In genomic region chrX:150196300-150196699, GRCh38 we compare ENCODE assay signal across 15 cellular contexts.
DNase-seq lines count a peak whose midpoint lies in the region; ATAC-seq and TF ChIP-seq lines count a peak whose summit lies in the region.
"Had no signal": no experiment of that assay in that cellular context is flagged by ENCODE, and none has a peak within 500 bp of the region (broad histone marks: within the 10 kb centered on the region; RNA-seq: fewer than 3 reads in every experiment).

No MANE protein-coding gene starts in this region.

- no peak for TF ChIP-seq POLR2A in spleen (IDR thresholded peaks at IDR 0.05)

- no peak overlapping the region for H3K4me3 Mint-ChIP-seq in WTC11
- H3K4me3 Mint-ChIP-seq: CD8-positive, alpha-beta memory T cell had no signal

- POLR2A ChIA-PET in WTC11 (lab: Charles Lee) = no interaction called here

- H3K9me3 Mint-ChIP-seq in WTC11 = no peaks in the 10 kb centered on the region

- H3K27ac ChIP-seq in right atrium auricular region (no peak overlapping the region), spleen (no peak overlapping the region)
- H3K27ac ChIP-seq: BLaER1 had no signal

- TF ChIP-seq CTCF in right atrium auricular region (IDR thresholded peaks at IDR 0.05) (no peak), WTC11 (IDR thresholded peaks at IDR 0.05) (no peak), spleen (IDR thresholded peaks at IDR 0.05 in 8 of 11, conservative IDR thresholded peaks at IDR 0.05 in 3 of 11) (no peak)

- peaks cover 3% of the 10 kb centered on the region; the same call in 1 of the 2 replicates for H3K4me1 Mint-ChIP-seq in WTC11
- H3K4me1 Mint-ChIP-seq: CD8-positive, alpha-beta memory T cell had no signal

- intact Hi-C loops in Right ventricle myocardium inferior (cut with DNase I) = no loop called here
- intact Hi-C loops in spleen (cut with DNase I; ENCODE audit: low total_unique reads) = no loop called here

- DNase-seq in right atrium auricular region (ENCODE audit: low spot score) (peak; percentile 34), Right ventricle myocardium inferior (ENCODE audit: missing footprints) (no peak), WTC11 (ENCODE audit: low spot score) (no peak), iPS-NIHi11 (ENCODE audit: low spot score) (peak; percentile 59), spleen (peak; percentile 20), NCI-H2171 (lab: John Stamatoyannopoulos, UW) (no peak), NCI-H2029 (lab: John Stamatoyannopoulos, UW) (no peak)
- no peak for DNase-seq in effector CD8-positive, alpha-beta T cell (lab: John Stamatoyannopoulos, UW)
- DNase-seq: 8988T; AML-193; Caco-2; CD8-positive, alpha-beta memory T cell; DND-41; GF-D8 had no signal

- 61 to 90% (median 83%) methylated on average over 2 to 3 of the region's 3 CpGs for WGBS in spleen, 5 donors

- no peak for ATAC-seq in Right ventricle myocardium inferior
- peak; percentile 89 for ATAC-seq in WTC11

- H3K9me3 ChIP-seq in right atrium auricular region (no peaks in the 10 kb centered on the region), spleen (no peaks in the 10 kb centered on the region)
- H3K9me3 ChIP-seq: BLaER1, Caco-2 had no signal

- H3K27me3 ChIP-seq in right atrium auricular region (no peaks in the 10 kb centered on the region), spleen (replicated peaks in 1 of 7) (no peaks in the 10 kb centered on the region)
- H3K27me3 ChIP-seq: BLaER1 had no signal

- H3K4me3 ChIP-seq in right atrium auricular region (no peak overlapping the region), spleen (no peak overlapping the region)
- H3K4me3 ChIP-seq: BLaER1 had no signal

- H3K36me3 ChIP-seq in right atrium auricular region = no peaks in the 10 kb centered on the region
- no peaks in the 10 kb centered on the region for H3K36me3 ChIP-seq in spleen
- H3K36me3 ChIP-seq: BLaER1 had no signal

- H3K27ac Mint-ChIP-seq in WTC11 = no peak overlapping the region
- H3K27ac Mint-ChIP-seq: CD8-positive, alpha-beta memory T cell had no signal

- H3K27me3 Mint-ChIP-seq in WTC11 (ENCODE audit: low read depth) = no peaks in the 10 kb centered on the region

- H3K36me3 Mint-ChIP-seq in WTC11 = no peaks in the 10 kb centered on the region
- H3K36me3 Mint-ChIP-seq: CD8-positive, alpha-beta memory T cell had no signal

- no peaks in the 10 kb centered on the region for H3K4me1 ChIP-seq in right atrium auricular region
- no peaks in the 10 kb centered on the region for H3K4me1 ChIP-seq in spleen
- H3K4me1 ChIP-seq: Caco-2 had no signal

- CTCF ChIA-PET in WTC11 (lab: Charles Lee) = interaction anchor here (1.1 kb wide), 1 partner anchor 165 kb away, joined by 3 read pairs; no protein-coding TSS in a partner anchor

TF ChIP-seq in WTC11, 78 proteins besides CTCF, POLR2A, EP300 and RAD21:
- TF ChIP-seq KAT7 (CRISPR knock-in tag; IDR thresholded peaks at IDR 0.05; ENCODE audit: borderline replicate concordance) (no peak), ZNF121 (CRISPR knock-in tag; IDR thresholded peaks at IDR 0.05) (no peak), ESRRA (CRISPR knock-in tag; IDR thresholded peaks at IDR 0.05; ENCODE audit: borderline replicate concordance) (no peak), GABPB1 (CRISPR knock-in tag; IDR thresholded peaks at IDR 0.05) (no peak), NR1H2 (CRISPR knock-in tag; IDR thresholded peaks at IDR 0.05) (no peak), ELF4 (CRISPR knock-in tag; IDR thresholded peaks at IDR 0.05; ENCODE audit: low read depth) (no peak), ZBTB21 (CRISPR knock-in tag; IDR thresholded peaks at IDR 0.05; ENCODE audit: borderline replicate concordance) (no peak), ZNF671 (CRISPR knock-in tag; IDR thresholded peaks at IDR 0.05) (no peak), TEAD1 (CRISPR knock-in tag; IDR thresholded peaks at IDR 0.05) (no peak), GTF2I (CRISPR knock-in tag; conservative IDR thresholded peaks at IDR 0.05) (no peak), CREM (CRISPR knock-in tag; IDR thresholded peaks at IDR 0.05) (no peak), SMAD4 (CRISPR knock-in tag; IDR thresholded peaks at IDR 0.05) (no peak)
- TF ChIP-seq, protein P1, sequence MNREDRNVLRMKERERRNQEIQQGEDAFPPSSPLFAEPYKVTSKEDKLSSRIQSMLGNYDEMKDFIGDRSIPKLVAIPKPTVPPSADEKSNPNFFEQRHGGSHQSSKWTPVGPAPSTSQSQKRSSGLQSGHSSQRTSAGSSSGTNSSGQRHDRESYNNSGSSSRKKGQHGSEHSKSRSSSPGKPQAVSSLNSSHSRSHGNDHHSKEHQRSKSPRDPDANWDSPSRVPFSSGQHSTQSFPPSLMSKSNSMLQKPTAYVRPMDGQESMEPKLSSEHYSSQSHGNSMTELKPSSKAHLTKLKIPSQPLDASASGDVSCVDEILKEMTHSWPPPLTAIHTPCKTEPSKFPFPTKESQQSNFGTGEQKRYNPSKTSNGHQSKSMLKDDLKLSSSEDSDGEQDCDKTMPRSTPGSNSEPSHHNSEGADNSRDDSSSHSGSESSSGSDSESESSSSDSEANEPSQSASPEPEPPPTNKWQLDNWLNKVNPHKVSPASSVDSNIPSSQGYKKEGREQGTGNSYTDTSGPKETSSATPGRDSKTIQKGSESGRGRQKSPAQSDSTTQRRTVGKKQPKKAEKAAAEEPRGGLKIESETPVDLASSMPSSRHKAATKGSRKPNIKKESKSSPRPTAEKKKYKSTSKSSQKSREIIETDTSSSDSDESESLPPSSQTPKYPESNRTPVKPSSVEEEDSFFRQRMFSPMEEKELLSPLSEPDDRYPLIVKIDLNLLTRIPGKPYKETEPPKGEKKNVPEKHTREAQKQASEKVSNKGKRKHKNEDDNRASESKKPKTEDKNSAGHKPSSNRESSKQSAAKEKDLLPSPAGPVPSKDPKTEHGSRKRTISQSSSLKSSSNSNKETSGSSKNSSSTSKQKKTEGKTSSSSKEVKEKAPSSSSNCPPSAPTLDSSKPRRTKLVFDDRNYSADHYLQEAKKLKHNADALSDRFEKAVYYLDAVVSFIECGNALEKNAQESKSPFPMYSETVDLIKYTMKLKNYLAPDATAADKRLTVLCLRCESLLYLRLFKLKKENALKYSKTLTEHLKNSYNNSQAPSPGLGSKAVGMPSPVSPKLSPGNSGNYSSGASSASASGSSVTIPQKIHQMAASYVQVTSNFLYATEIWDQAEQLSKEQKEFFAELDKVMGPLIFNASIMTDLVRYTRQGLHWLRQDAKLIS (CRISPR knock-in tag; IDR thresholded peaks at IDR 0.05; ENCODE audit: borderline replicate concordance) = no peak
- TF ChIP-seq, protein P2, sequence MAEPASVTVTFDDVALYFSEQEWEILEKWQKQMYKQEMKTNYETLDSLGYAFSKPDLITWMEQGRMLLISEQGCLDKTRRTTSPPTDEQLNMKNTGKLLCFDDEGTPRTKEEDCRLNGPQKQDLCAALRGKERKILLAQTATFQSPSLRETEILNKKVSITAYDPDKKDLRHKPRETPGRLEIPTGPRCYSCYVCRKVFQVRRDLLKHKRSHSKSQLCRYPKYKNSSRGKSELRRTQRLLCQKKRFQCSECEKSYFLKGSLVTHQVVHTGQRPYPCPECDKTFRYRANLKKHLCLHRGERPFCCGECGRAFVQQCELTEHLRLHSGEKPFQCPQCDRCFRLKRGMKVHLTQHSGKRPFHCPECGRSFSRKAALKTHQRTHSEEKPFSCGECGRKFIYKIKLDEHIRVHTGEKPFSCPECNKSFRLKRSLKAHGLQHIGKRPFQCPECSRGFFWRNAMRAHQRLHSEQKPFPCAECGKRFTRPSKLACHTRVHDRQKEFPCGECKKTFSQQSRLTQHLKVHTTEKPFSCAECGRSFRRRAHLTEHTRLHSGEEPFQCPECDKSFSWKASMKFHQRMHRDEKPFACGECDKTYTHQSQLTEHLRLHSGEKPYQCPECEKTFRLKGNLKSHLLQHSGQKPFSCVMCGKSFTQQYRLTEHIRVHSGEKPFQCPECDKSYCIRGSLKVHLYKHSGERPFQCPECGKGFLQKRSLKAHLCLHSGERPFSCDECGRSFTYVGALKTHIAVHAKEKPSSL (CRISPR knock-in tag; conservative IDR thresholded peaks at IDR 0.05) = no peak
- TF ChIP-seq, protein P3, sequence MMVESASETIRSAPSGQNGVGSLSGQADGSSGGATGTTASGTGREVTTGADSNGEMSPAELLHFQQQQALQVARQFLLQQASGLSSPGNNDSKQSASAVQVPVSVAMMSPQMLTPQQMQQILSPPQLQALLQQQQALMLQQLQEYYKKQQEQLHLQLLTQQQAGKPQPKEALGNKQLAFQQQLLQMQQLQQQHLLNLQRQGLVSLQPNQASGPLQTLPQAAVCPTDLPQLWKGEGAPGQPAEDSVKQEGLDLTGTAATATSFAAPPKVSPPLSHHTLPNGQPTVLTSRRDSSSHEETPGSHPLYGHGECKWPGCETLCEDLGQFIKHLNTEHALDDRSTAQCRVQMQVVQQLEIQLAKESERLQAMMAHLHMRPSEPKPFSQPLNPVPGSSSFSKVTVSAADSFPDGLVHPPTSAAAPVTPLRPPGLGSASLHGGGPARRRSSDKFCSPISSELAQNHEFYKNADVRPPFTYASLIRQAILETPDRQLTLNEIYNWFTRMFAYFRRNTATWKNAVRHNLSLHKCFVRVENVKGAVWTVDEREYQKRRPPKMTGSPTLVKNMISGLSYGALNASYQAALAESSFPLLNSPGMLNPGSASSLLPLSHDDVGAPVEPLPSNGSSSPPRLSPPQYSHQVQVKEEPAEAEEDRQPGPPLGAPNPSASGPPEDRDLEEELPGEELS (CRISPR knock-in tag; IDR thresholded peaks at IDR 0.05) = no peak

Comparison
In these comparisons a context has a peak if more than half of its experiments do, and no peak if none do; other contexts are left out.
1. DNase-seq: peak in right atrium auricular region (single experiment), iPS-NIHi11 (single experiment) and spleen (single experiment); none in Right ventricle myocardium inferior (single experiment), WTC11 (single experiment), effector CD8-positive, alpha-beta T cell (single experiment), NCI-H2171 (single experiment) and NCI-H2029 (single experiment).